In the genomic region with DNA sequence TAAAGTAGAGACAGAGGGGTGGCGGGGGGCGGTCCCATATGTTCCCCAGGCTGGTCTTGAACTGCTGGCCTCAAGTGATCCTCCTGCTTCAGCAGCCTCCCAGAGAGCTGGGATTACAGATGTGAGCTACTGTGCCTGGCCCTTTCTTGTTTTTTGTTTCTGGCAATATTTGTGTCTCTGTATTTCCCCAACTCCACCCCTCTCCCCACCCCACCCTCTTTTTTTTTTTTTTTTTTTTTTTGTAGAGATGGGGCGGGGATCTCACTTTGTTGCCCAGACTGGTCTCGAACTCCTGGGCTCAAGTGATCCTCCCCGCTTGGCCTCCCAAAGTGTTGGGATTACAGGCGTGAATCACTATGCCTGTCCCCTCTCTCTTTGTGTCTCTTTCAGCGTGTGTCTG, we compare ENCODE assay signal across 1 cellular context.
TF ChIP-seq lines count a peak whose summit lies in the region.

No MANE protein-coding gene starts in this region.

TF ChIP-seq in K562, 482 proteins besides CTCF, POLR2A, EP300 and RAD21:
- TF ChIP-seq ZNF384 (IDR thresholded peaks at IDR 0.05; ENCODE audit: low read depth, low read length), result peak; percentile 88
- TF ChIP-seq, protein P1, sequence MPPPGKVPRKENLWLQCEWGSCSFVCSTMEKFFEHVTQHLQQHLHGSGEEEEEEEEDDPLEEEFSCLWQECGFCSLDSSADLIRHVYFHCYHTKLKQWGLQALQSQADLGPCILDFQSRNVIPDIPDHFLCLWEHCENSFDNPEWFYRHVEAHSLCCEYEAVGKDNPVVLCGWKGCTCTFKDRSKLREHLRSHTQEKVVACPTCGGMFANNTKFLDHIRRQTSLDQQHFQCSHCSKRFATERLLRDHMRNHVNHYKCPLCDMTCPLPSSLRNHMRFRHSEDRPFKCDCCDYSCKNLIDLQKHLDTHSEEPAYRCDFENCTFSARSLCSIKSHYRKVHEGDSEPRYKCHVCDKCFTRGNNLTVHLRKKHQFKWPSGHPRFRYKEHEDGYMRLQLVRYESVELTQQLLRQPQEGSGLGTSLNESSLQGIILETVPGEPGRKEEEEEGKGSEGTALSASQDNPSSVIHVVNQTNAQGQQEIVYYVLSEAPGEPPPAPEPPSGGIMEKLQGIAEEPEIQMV (tag; conservative IDR thresholded peaks at IDR 0.05; ENCODE audit: low read depth), result no peak
